ENCODE assay signal across 22 cellular contexts in genomic region chrX:148804579-148804978, GRCh38.
DNase-seq lines count a peak whose midpoint lies in the region; ATAC-seq and TF ChIP-seq lines count a peak whose summit lies in the region.
"Had no signal": no experiment of that assay in that cellular context is flagged by ENCODE, and none has a peak within 500 bp of the region (broad histone marks: within the 10 kb centered on the region; RNA-seq: fewer than 3 reads in every experiment).

No MANE protein-coding gene starts in this region.

- no peaks in the 10 kb centered on the region for H3K36me3 ChIP-seq in neural progenitor cell
- no peaks in the 10 kb centered on the region for H3K36me3 ChIP-seq in CD4-positive, alpha-beta memory T cell (ENCODE audit: insufficient read depth, low read length)
- H3K36me3 ChIP-seq: Peyer's patch had no signal

- intact Hi-C loops in sciatic nerve (cut with DNase I): no loop called here
- intact Hi-C loops in CD4-positive, alpha-beta memory T cell (cut with micrococcal nuclease): no loop called here

- CTCF ChIA-PET in CD4-positive, alpha-beta memory T cell (lab: Charles Lee; ENCODE audit: partially characterized antibody): no interaction called here

- no peak overlapping the region for H3K4me2 ChIP-seq in neural progenitor cell
- H3K4me2 ChIP-seq: GM23338 had no signal

- no peaks in the 10 kb centered on the region for H3K36me3 Mint-ChIP-seq in neural progenitor cell
- H3K36me3 Mint-ChIP-seq in CD4-positive, alpha-beta memory T cell: no peaks in the 10 kb centered on the region

- DNase-seq in AG10803 (ENCODE audit: low read depth): peak; percentile 13
- peak; percentile 21 for DNase-seq in GM03348 (ENCODE audit: low spot score)
- DNase-seq in choroid plexus epithelial cell (ENCODE audit: low read depth): peak; percentile 0
- DNase-seq in sciatic nerve (ENCODE audit: low spot score): no peak
- no peak for DNase-seq in neural progenitor cell (ENCODE audit: low spot score)
- no peak for DNase-seq in CD4-positive, alpha-beta memory T cell
- DNase-seq: DMS53; H9; Karpas-422; MV-4-11; NCI-H1105; NCI-H1436 treated with DMSO at 0.1 percent for 48 hours; NCI-H2029; NCI-H446 treated with DMSO at 0.1 percent for 48 hours; NCI-H526; NCI-H82; NK-92 treated with Interleukin-12 subunit alpha and Interleukin-12 subunit beta, amount 100 ng/mL, for 24 hours; OCI-M1; Peyer's patch; SHP77 treated with DMSO at 0.1 percent for 48 hours had no signal

- POLR2A ChIA-PET in CD4-positive, alpha-beta memory T cell (lab: Charles Lee; ENCODE audit: partially characterized antibody): no interaction called here

- no peaks in the 10 kb centered on the region for H3K27me3 ChIP-seq in neural progenitor cell
- no peaks in the 10 kb centered on the region for H3K27me3 ChIP-seq in CD4-positive, alpha-beta memory T cell (ENCODE audit: insufficient read depth, low read length)
- H3K27me3 ChIP-seq: Peyer's patch had no signal

- H3K4me1 Mint-ChIP-seq in neural progenitor cell: peaks cover 16% of the 10 kb centered on the region
- H3K4me1 Mint-ChIP-seq in CD4-positive, alpha-beta memory T cell: no peaks in the 10 kb centered on the region

- peaks cover 37% of the 10 kb centered on the region for H3K4me1 ChIP-seq in neural progenitor cell
- H3K4me1 ChIP-seq in CD4-positive, alpha-beta memory T cell (ENCODE audit: insufficient read depth, low read length): no peaks in the 10 kb centered on the region
- H3K4me1 ChIP-seq: Peyer's patch had no signal

- no peak overlapping the region for H2AFZ ChIP-seq in neural progenitor cell (replicated peaks)
- H2AFZ ChIP-seq: GM23338 had no signal

- H3K9me3 ChIP-seq in neural progenitor cell (ENCODE audit: low read depth): peaks cover 5% of the 10 kb centered on the region
- no peaks in the 10 kb centered on the region for H3K9me3 ChIP-seq in CD4-positive, alpha-beta memory T cell (ENCODE audit: control insufficient read depth in 1 of 2, low read length in 2 of 2)
- H3K9me3 ChIP-seq: Peyer's patch had no signal

- H3K79me2 ChIP-seq in neural progenitor cell (ENCODE audit: low read depth): no peaks in the 10 kb centered on the region

- peaks cover 4% of the 10 kb centered on the region for H3K27me3 Mint-ChIP-seq in neural progenitor cell (ENCODE audit: insufficient read depth, low read depth)
- no peaks in the 10 kb centered on the region for H3K27me3 Mint-ChIP-seq in CD4-positive, alpha-beta memory T cell

- H3K9me3 Mint-ChIP-seq in neural progenitor cell: peaks cover 2% of the 10 kb centered on the region
- H3K9me3 Mint-ChIP-seq in CD4-positive, alpha-beta memory T cell: no peaks in the 10 kb centered on the region
- H3K9me3 Mint-ChIP-seq: GM23338 had no signal

- H4K20me1 ChIP-seq in neural progenitor cell (ENCODE audit: low read depth): no peaks in the 10 kb centered on the region

- no peak overlapping the region for H3K4me3 ChIP-seq in AG10803 (ENCODE audit: low read length)
- H3K4me3 ChIP-seq in choroid plexus epithelial cell (ENCODE audit: low read depth, low read length): no peak overlapping the region
- H3K4me3 ChIP-seq in neural progenitor cell: no peak overlapping the region
- no peak overlapping the region for H3K4me3 ChIP-seq in CD4-positive, alpha-beta memory T cell (ENCODE audit: low read length in 2 of 2)
- H3K4me3 ChIP-seq: GM23338, Peyer's patch had no signal

- no peak overlapping the region for H3K9ac ChIP-seq in neural progenitor cell

- H3K27ac ChIP-seq in neural progenitor cell: no peak overlapping the region
- H3K27ac ChIP-seq in CD4-positive, alpha-beta memory T cell (ENCODE audit: low read depth, low read length): no peak overlapping the region
- H3K27ac ChIP-seq: Peyer's patch had no signal

- H3F3A ChIP-seq in neural progenitor cell (ENCODE audit: low read depth): peaks cover 26% of the 10 kb centered on the region

- TF ChIP-seq CTCF in AG10803 (conservative IDR thresholded peaks at IDR 0.05; ENCODE audit: low read length) (no peak), choroid plexus epithelial cell (conservative IDR thresholded peaks at IDR 0.05; ENCODE audit: low read depth, low read length) (no peak), neural progenitor cell (IDR thresholded peaks at IDR 0.05) (no peak)

- no peak overlapping the region for H3K4me3 Mint-ChIP-seq in neural progenitor cell
- H3K4me3 Mint-ChIP-seq in CD4-positive, alpha-beta memory T cell: no peak overlapping the region
- H3K4me3 Mint-ChIP-seq: GM23338, H9 had no signal

- H3K27ac Mint-ChIP-seq in neural progenitor cell: no peak overlapping the region
- H3K27ac Mint-ChIP-seq in CD4-positive, alpha-beta memory T cell: no peak overlapping the region
- H3K27ac Mint-ChIP-seq: GM23338, H9 had no signal

- ATAC-seq in sciatic nerve: peak; percentile 62
- no peak for ATAC-seq in SK-N-SH treated with all-trans-retinoic acid at 6 μM for 48 hours
- ATAC-seq: GM23338 had no signal

TF ChIP-seq in SK-N-SH treated with all-trans-retinoic acid at 6 μM for 48 hours, 23 proteins besides CTCF, POLR2A, EP300 and RAD21:
- TF ChIP-seq ZC3H10 (CRISPR knock-in tag; IDR thresholded peaks at IDR 0.05) (no peak), CSDC2 (CRISPR knock-in tag; IDR thresholded peaks at IDR 0.05) (no peak), TSHZ2 (CRISPR knock-in tag; IDR thresholded peaks at IDR 0.05) (no peak), TCF4 (CRISPR knock-in tag; IDR thresholded peaks at IDR 0.05; ENCODE audit: borderline replicate concordance) (no peak)

Comparison
In these comparisons a context has a peak if more than half of its experiments do, and no peak if none do; other contexts are left out.
1. DNase-seq: peak in AG10803 (single experiment), GM03348 (single experiment) and choroid plexus epithelial cell (single experiment); none in sciatic nerve (single experiment), neural progenitor cell (single experiment) and CD4-positive, alpha-beta memory T cell (0 of 5).